Comparison of ENCODE assay signal across 8 cellular contexts in the genomic region with DNA sequence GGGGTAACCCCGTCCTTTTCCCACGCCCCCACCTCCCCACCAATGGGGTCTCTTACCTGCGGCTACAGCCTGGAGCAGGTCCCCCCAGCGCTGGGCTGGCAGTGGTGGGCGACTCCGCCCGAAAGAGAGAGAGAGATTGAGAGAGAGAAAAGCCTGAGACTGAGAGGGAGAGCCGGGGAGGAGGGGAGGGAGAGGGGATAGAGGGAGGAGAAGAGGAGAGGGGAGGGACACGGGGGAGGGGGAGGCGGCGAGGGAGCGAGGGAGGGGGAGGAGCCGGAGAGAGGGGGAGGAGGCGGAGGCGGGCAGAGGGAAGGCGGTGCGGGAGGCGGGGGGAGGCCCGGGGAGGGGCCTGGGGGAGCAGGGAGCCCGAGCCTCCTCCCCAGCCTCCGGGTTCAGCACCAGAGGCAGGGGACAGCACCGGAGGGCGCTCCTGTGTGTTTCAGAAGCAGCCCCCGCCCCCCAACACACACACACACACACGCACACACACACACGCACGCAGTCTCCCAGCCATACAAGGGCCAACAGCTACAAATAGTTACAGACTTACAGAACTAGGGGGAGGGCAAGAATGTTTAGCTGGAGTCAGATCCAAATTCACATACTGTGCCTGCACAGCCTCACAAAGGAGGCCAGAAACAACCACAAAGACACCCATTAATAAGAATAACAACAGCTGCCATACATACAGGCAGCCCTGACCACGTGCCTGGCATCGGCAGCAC. TPM values are rescaled to one million over a fixed set of nuclear protein-coding genes. Genes with fewer than 3 reads are reported as not detected.
DNase-seq lines count a peak whose midpoint lies in the region; ATAC-seq, FAIRE-seq and TF ChIP-seq lines count a peak whose summit lies in the region.

A gene with protein sequence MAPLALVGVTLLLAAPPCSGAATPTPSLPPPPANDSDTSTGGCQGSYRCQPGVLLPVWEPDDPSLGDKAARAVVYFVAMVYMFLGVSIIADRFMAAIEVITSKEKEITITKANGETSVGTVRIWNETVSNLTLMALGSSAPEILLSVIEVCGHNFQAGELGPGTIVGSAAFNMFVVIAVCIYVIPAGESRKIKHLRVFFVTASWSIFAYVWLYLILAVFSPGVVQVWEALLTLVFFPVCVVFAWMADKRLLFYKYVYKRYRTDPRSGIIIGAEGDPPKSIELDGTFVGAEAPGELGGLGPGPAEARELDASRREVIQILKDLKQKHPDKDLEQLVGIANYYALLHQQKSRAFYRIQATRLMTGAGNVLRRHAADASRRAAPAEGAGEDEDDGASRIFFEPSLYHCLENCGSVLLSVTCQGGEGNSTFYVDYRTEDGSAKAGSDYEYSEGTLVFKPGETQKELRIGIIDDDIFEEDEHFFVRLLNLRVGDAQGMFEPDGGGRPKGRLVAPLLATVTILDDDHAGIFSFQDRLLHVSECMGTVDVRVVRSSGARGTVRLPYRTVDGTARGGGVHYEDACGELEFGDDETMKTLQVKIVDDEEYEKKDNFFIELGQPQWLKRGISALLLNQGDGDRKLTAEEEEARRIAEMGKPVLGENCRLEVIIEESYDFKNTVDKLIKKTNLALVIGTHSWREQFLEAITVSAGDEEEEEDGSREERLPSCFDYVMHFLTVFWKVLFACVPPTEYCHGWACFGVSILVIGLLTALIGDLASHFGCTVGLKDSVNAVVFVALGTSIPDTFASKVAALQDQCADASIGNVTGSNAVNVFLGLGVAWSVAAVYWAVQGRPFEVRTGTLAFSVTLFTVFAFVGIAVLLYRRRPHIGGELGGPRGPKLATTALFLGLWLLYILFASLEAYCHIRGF (minus strand): TSS at position 161 of the 725 bp plus-strand sequence. CDS start 5,490 bp downstream, outside the sequence.

- no peaks in the 10 kb centered on the region for H3K4me1 ChIP-seq in PC-3 (ENCODE audit: insufficient read depth, low read length)

- FAIRE-seq in urothelium cell line (lab: Jason Lieb, UNC): no peak

- no peaks in the 10 kb centered on the region for H3F3A ChIP-seq in PC-3 (ENCODE audit: low read length, unreplicated experiment)

- no peaks in the 10 kb centered on the region for H4K20me1 ChIP-seq in PC-3 (ENCODE audit: low read length)

- H3K36me3 ChIP-seq in PC-3 (ENCODE audit: low read depth, low read length): no peaks in the 10 kb centered on the region

- peaks cover 31% of the 10 kb centered on the region for H3K27me3 ChIP-seq in PC-3 (ENCODE audit: low read length)

- DNase-seq in AG20443 (ENCODE audit: low spot score) (peak; percentile 84), HK-2 (ENCODE audit: unreplicated experiment) (peak; percentile 73), PC-3 (peak; percentile 49), foreskin fibroblast (peak; percentile 65 to 80), occipital lobe (lab: John Stamatoyannopoulos, UW) (peak; percentile 56), urothelium cell line (ENCODE audit: low spot score) (peak; percentile 96)
- DNase-seq in activated gamma-delta T cell treated with anti-CD3 and anti-CD28 coated beads, Interleukin-2, amount 50 U/mL, for 16 hours (ENCODE audit: low read depth): peak; percentile 34

- no peaks in the 10 kb centered on the region for H3K9me3 ChIP-seq in PC-3 (ENCODE audit: low read length)

- no peak within 1 kb of the TSS for H3K27ac ChIP-seq in PC-3 (ENCODE audit: low read length)

- CTCF ChIA-PET in PC-3 (lab: Charles Lee): no interaction called here

- H3K79me2 ChIP-seq in PC-3 (ENCODE audit: low read length): no peaks in the 10 kb centered on the region

- no peak within 1 kb of the TSS for H3K9ac ChIP-seq in PC-3 (ENCODE audit: low read length)

- H3K4me3 ChIP-seq in PC-3 (ENCODE audit: low read length): no peak within 1 kb of the TSS
- H3K4me3 ChIP-seq in foreskin fibroblast (ENCODE audit: low read depth in 1 of 2, low read length in 2 of 2): no peak within 1 kb of the TSS

- ATAC-seq in PC-3 (no peak), GM21381 (IDR thresholded peaks at IDR 0.05; ENCODE audit: unreplicated experiment) (no peak)

- H3K9me2 ChIP-seq in PC-3 (replicated peaks; ENCODE audit: low read length): no peaks in the 10 kb centered on the region

- TF ChIP-seq CTCF in PC-3 (conservative IDR thresholded peaks at IDR 0.05; ENCODE audit: low read depth, low read length) (no peak), foreskin fibroblast (IDR thresholded peaks at IDR 0.05; ENCODE audit: low read depth, low read length) (no peak)

- intact Hi-C loops in PC-3 (cut with micrococcal nuclease): no loop called here

- no peak within 1 kb of the TSS for H3K4me2 ChIP-seq in PC-3 (ENCODE audit: low read length)

- no peak within 1 kb of the TSS for H2AFZ ChIP-seq in PC-3 (ENCODE audit: low read length)

- BruUV-seq in PC-3 (replicated peaks; lab: Mats Ljungman, UMichigan): no TSS peak

- POLR2A ChIA-PET in PC-3 (lab: Charles Lee; ENCODE audit: unreplicated experiment): no interaction called here

RNA-seq across cellular contexts. Expression of the gene that starts here (rescaled TPM):
- 0.33 TPM in 1 of 2 replicates, not detected in the other for total RNA-seq in PC-3 (2014; rRNA removed)
- 40.1 TPM for total RNA-seq in occipital lobe

Comparison
In these comparisons a context has a peak if more than half of its experiments do, and no peak if none do; other contexts are left out.
1. RNA of the gene that starts here (total RNA-seq): 40.1 TPM in occipital lobe (single experiment); 0.33 TPM in PC-3; every median in the first group is over 10 times any median in the second.
2. Peak in DNase-seq in PC-3; RNA of the gene not detected or under 1 TPM.
3. DNase-seq: peak in every context shown above with its lines; median percentile 96 in urothelium cell line; 84 in AG20443; 73 in HK-2; 72 in foreskin fibroblast; 56 in occipital lobe; 49 in PC-3; 34 in activated gamma-delta T cell treated with anti-CD3 and anti-CD28 coated beads, Interleukin-2, amount 50 U/mL, for 16 hours.